Comparison of ENCODE assay signal across 35 cellular contexts in genomic region chr18:22605736-22606135, GRCh38.
"Had no signal": no experiment of that assay in that cellular context is flagged by ENCODE, and none has a peak within 500 bp of the region (broad histone marks: within the 10 kb centered on the region; RNA-seq: fewer than 3 reads in every experiment).

No MANE protein-coding gene starts in this region.

- H3K27me3 Mint-ChIP-seq: activated naive CD4-positive, alpha-beta T cell treated with anti-CD3 and anti-CD28 coated beads, Interleukin-2, amount 50 U/mL, for 24 hours; dendritic cell treated with granulocyte-macrophage colony-stimulating factor and Interleukin-4, amounts not matched to agents 40 ng/mL and 50 ng/mL, for 4 days had no signal

- H3K36me3 Mint-ChIP-seq: activated CD8-positive, alpha-beta memory T cell treated with anti-CD3 and anti-CD28 coated beads, Interleukin-2, amount 10 ng/mL, durations not matched to agents 7 days and 5 days; activated naive CD4-positive, alpha-beta T cell treated with anti-CD3 and anti-CD28 coated beads, Interleukin-2, amount 50 U/mL, for 24 hours; activated naive CD8-positive, alpha-beta T cell treated with anti-CD3 and anti-CD28 coated beads for 36 hours; WTC11 had no signal

- H3K36me3 ChIP-seq: adrenal gland, ascending aorta, brain microvascular endothelial cell, cardiac muscle cell, esophagus muscularis mucosa, gastrocnemius medialis, heart left ventricle had no signal

- H3K27ac ChIP-seq: cardiac muscle cell, dorsolateral prefrontal cortex, foreskin keratinocyte, VCaP had no signal

- H3K9me3 Mint-ChIP-seq: activated naive CD4-positive, alpha-beta T cell treated with anti-CD3 and anti-CD28 coated beads for 36 hours; activated naive CD4-positive, alpha-beta T cell treated with anti-CD3 and anti-CD28 coated beads, Interleukin-2, amount 50 U/mL, for 24 hours; activated naive CD8-positive, alpha-beta T cell treated with anti-CD3 and anti-CD28 coated beads for 36 hours; activated naive CD8-positive, alpha-beta T cell treated with anti-CD3 and anti-CD28 coated beads, Interleukin-2, amount 50 U/mL, for 24 hours; activated T-helper 1 cell treated with anti-CD3 and anti-CD28 coated beads, Interleukin-12 subunit alpha, Interleukin-12 subunit beta, Interleukin-2, Interleukin-4 antibody, amounts not matched to agents 30 ng/mL and 10 ng/mL and 1 ng/mL, durations not matched to agents 14 hours and 24 hours and 36 hours; activated T-helper 2 cell treated with anti-CD3 and anti-CD28 coated beads, Interferon-gamma antibody, Interleukin-2, Interleukin-4, amounts not matched to agents 10 μg/mL and 5 μg/mL and 100 μg/mL, durations not matched to agents 14 hours and 24 hours and 36 hours; central memory CD8-positive, alpha-beta T cell; dendritic cell treated with granulocyte-macrophage colony-stimulating factor and Interleukin-4, amounts not matched to agents 40 ng/mL and 50 ng/mL, for 4 days; endodermal cell; WTC11 had no signal

- H3K4me3 Mint-ChIP-seq: activated CD8-positive, alpha-beta memory T cell treated with anti-CD3 and anti-CD28 coated beads, Interleukin-2, amount 10 ng/mL, durations not matched to agents 7 days and 5 days; activated CD8-positive, alpha-beta T cell treated with anti-CD3 and anti-CD28 coated beads, Interleukin-2, amount 10 ng/mL, durations not matched to agents 7 days and 5 days; activated naive CD4-positive, alpha-beta T cell treated with anti-CD3 and anti-CD28 coated beads for 36 hours; activated naive CD4-positive, alpha-beta T cell treated with anti-CD3 and anti-CD28 coated beads, Interleukin-2, amount 50 U/mL, for 24 hours; activated naive CD8-positive, alpha-beta T cell treated with anti-CD3 and anti-CD28 coated beads for 36 hours; activated naive CD8-positive, alpha-beta T cell treated with anti-CD3 and anti-CD28 coated beads, Interleukin-2, amount 50 U/mL, for 24 hours; activated T-helper 1 cell treated with anti-CD3 and anti-CD28 coated beads, Interleukin-12 subunit alpha, Interleukin-12 subunit beta, Interleukin-2, Interleukin-4 antibody, amounts not matched to agents 30 ng/mL and 10 ng/mL and 1 ng/mL, durations not matched to agents 14 hours and 24 hours and 36 hours; central memory CD8-positive, alpha-beta T cell; dendritic cell treated with granulocyte-macrophage colony-stimulating factor and Interleukin-4, amounts not matched to agents 40 ng/mL and 50 ng/mL, for 4 days; endodermal cell; WTC11 had no signal

- H3K4me1 Mint-ChIP-seq: activated CD8-positive, alpha-beta memory T cell treated with anti-CD3 and anti-CD28 coated beads, Interleukin-2, amount 10 ng/mL, durations not matched to agents 7 days and 5 days; activated naive CD4-positive, alpha-beta T cell treated with anti-CD3 and anti-CD28 coated beads, Interleukin-2, amount 50 U/mL, for 24 hours; activated naive CD8-positive, alpha-beta T cell treated with anti-CD3 and anti-CD28 coated beads for 36 hours; activated naive CD8-positive, alpha-beta T cell treated with anti-CD3 and anti-CD28 coated beads, Interleukin-2, amount 50 U/mL, for 24 hours; central memory CD8-positive, alpha-beta T cell; endodermal cell had no signal

- H3K27ac Mint-ChIP-seq: activated CD8-positive, alpha-beta memory T cell treated with anti-CD3 and anti-CD28 coated beads, Interleukin-2, amount 10 ng/mL, durations not matched to agents 7 days and 5 days; activated CD8-positive, alpha-beta T cell treated with anti-CD3 and anti-CD28 coated beads, Interleukin-2, amount 10 ng/mL, durations not matched to agents 7 days and 5 days; activated naive CD4-positive, alpha-beta T cell treated with anti-CD3 and anti-CD28 coated beads for 36 hours; activated naive CD4-positive, alpha-beta T cell treated with anti-CD3 and anti-CD28 coated beads, Interleukin-2, amount 50 U/mL, for 24 hours; activated naive CD8-positive, alpha-beta T cell treated with anti-CD3 and anti-CD28 coated beads for 36 hours; activated naive CD8-positive, alpha-beta T cell treated with anti-CD3 and anti-CD28 coated beads, Interleukin-2, amount 50 U/mL, for 24 hours; activated T-helper 1 cell treated with anti-CD3 and anti-CD28 coated beads, Interleukin-12 subunit alpha, Interleukin-12 subunit beta, Interleukin-2, Interleukin-4 antibody, amounts not matched to agents 30 ng/mL and 10 ng/mL and 1 ng/mL, durations not matched to agents 14 hours and 24 hours and 36 hours; activated T-helper 2 cell treated with anti-CD3 and anti-CD28 coated beads, Interferon-gamma antibody, Interleukin-2, Interleukin-4, amounts not matched to agents 10 μg/mL and 5 μg/mL and 100 μg/mL, durations not matched to agents 14 hours and 24 hours and 36 hours; dendritic cell treated with granulocyte-macrophage colony-stimulating factor and Interleukin-4, amounts not matched to agents 40 ng/mL and 50 ng/mL, for 4 days; endodermal cell; WTC11 had no signal

- H3K27me3 ChIP-seq: adrenal gland, ascending aorta, brain microvascular endothelial cell, cardiac muscle cell, esophagus muscularis mucosa, gastrocnemius medialis, heart left ventricle had no signal

- H3K9me3 ChIP-seq: adrenal gland, ascending aorta, esophagus muscularis mucosa, gastrocnemius medialis, heart left ventricle had no signal

- DNase-seq: activated CD4-positive, alpha-beta T cell treated with anti-CD3 and anti-CD28 coated beads for 48 hours; activated CD4-positive, alpha-beta T cell treated with anti-CD3 and anti-CD28 coated beads, Interleukin-2, amount 50 U/mL, for 1 hour; activated CD4-positive, alpha-beta T cell treated with anti-CD3 and anti-CD28 coated beads, Interleukin-2, amount 50 U/mL, for 48 hours; activated CD8-positive, alpha-beta memory T cell treated with anti-CD3 and anti-CD28 coated beads, Interleukin-2, amount 10 ng/mL, durations not matched to agents 7 days and 5 days; activated CD8-positive, alpha-beta memory T cell treated with anti-CD3 and anti-CD28 coated beads, Interleukin-2, amount 50 U/mL, for 4 hours; activated CD8-positive, alpha-beta T cell treated with anti-CD3 and anti-CD28 coated beads, Interleukin-2, amount 10 ng/mL, durations not matched to agents 7 days and 5 days; activated effector memory CD4-positive, alpha-beta T cell treated with anti-CD3 and anti-CD28 coated beads, Interleukin-2, amount 50 U/mL, for 16 hours; activated naive CD4-positive, alpha-beta T cell treated with anti-CD3 and anti-CD28 coated beads for 36 hours; activated naive CD8-positive, alpha-beta T cell treated with anti-CD3 and anti-CD28 coated beads for 36 hours; activated naive CD8-positive, alpha-beta T cell treated with anti-CD3 and anti-CD28 coated beads, Interleukin-2, amount 50 U/mL, for 24 hours; activated T-cell treated with anti-CD3 and anti-CD28 coated beads, Interleukin-2, amount 50 U/mL, for 1 hour; activated T-cell treated with anti-CD3 and anti-CD28 coated beads, Interleukin-2, amount 50 U/mL, for 48 hours; amygdala; brain microvascular endothelial cell; dorsolateral prefrontal cortex; effector memory CD4-positive, alpha-beta T cell; endodermal cell; erythroblast; gastrocnemius medialis; glutamatergic neuron; heart left ventricle; T-helper 2 cell had no signal

- H3K4me3 ChIP-seq: adrenal gland, cardiac muscle cell, coronary artery, dorsolateral prefrontal cortex, esophagus muscularis mucosa, gastrocnemius medialis, heart left ventricle had no signal
